Comparison of ENCODE assay signal across 1 cellular context in the genomic region with DNA sequence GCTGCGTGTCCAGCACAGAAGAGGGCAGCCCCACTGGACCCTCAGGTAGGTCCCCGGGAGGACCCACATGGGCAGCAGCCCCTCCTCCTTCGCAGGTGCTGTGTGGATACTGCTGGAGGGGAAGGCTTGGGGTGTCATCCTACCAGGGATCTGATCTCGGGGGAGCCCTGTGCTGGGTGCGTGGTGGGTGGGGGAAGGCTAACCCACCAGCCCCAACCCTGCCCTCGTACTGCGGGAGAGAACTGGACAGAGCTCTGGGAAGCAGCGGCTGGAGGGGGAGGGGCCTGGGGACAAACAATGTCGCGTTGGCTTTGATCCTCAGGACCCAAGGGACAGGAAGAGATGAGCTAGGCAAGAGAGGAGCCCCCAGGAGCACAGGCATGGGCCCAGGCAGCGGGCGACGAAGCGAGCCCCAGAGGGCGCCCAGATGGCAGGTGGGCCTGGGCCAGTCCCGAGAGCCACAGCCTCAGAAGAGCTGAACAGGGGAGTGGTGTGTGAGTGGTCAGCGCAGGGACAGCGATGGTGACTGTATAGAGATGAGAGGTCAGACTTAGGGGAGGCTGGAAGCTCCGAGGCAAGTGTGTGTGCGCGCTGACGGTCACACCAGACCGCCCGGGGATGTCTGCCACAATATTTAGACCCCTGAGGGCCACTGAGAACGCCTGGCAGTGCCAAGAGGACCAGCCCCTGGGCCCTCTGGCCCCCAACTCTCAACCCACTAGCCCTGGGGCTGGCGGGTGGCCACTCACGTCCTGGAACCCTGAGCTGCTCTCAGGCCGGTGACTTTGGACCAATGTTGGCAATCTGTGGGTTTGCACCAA.
TF ChIP-seq lines count a peak whose summit lies in the region.

No MANE protein-coding gene starts in this region.

TF ChIP-seq in HepG2, 621 proteins besides CTCF, POLR2A, EP300 and RAD21 (continued from another document and continues in another):
- TF ChIP-seq, protein P1, sequence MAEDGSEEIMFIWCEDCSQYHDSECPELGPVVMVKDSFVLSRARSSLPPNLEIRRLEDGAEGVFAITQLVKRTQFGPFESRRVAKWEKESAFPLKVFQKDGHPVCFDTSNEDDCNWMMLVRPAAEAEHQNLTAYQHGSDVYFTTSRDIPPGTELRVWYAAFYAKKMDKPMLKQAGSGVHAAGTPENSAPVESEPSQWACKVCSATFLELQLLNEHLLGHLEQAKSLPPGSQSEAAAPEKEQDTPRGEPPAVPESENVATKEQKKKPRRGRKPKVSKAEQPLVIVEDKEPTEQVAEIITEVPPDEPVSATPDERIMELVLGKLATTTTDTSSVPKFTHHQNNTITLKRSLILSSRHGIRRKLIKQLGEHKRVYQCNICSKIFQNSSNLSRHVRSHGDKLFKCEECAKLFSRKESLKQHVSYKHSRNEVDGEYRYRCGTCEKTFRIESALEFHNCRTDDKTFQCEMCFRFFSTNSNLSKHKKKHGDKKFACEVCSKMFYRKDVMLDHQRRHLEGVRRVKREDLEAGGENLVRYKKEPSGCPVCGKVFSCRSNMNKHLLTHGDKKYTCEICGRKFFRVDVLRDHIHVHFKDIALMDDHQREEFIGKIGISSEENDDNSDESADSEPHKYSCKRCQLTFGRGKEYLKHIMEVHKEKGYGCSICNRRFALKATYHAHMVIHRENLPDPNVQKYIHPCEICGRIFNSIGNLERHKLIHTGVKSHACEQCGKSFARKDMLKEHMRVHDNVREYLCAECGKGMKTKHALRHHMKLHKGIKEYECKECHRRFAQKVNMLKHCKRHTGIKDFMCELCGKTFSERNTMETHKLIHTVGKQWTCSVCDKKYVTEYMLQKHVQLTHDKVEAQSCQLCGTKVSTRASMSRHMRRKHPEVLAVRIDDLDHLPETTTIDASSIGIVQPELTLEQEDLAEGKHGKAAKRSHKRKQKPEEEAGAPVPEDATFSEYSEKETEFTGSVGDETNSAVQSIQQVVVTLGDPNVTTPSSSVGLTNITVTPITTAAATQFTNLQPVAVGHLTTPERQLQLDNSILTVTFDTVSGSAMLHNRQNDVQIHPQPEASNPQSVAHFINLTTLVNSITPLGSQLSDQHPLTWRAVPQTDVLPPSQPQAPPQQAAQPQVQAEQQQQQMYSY (CRISPR knock-in tag; IDR thresholded peaks at IDR 0.05), result no peak
- no peak for TF ChIP-seq MIXL1 (CRISPR knock-in tag; IDR thresholded peaks at IDR 0.05)
- TF ChIP-seq SRSF9 (IDR thresholded peaks at IDR 0.05; ENCODE audit: borderline replicate concordance, insufficient read depth, low read depth, low read length, poor library complexity, severe bottlenecking), result no peak
- TF ChIP-seq, protein P2, sequence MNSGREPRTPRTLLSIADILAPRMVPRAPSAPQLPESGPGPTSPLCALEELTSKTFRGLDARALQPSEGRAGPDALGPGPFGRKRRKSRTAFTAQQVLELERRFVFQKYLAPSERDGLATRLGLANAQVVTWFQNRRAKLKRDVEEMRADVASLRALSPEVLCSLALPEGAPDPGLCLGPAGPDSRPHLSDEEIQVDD (CRISPR knock-in tag; IDR thresholded peaks at IDR 0.05; ENCODE audit: borderline replicate concordance), result no peak
- no peak for TF ChIP-seq ZNF34 (CRISPR knock-in tag; IDR thresholded peaks at IDR 0.05; ENCODE audit: borderline replicate concordance)
- TF ChIP-seq MTA3 (CRISPR knock-in tag; IDR thresholded peaks at IDR 0.05), result no peak
- no peak for TF ChIP-seq CEBPB (IDR thresholded peaks at IDR 0.05; ENCODE audit: borderline replicate concordance, low read depth, low read length)
- no peak for TF ChIP-seq HDAC6 (IDR thresholded peaks at IDR 0.05; ENCODE audit: low read depth, low read length)
- no peak for TF ChIP-seq ONECUT2 (CRISPR knock-in tag; IDR thresholded peaks at IDR 0.05)
- no peak for TF ChIP-seq ZNF878 (CRISPR knock-in tag; IDR thresholded peaks at IDR 0.05)
- no peak for TF ChIP-seq MED13 (CRISPR knock-in tag; IDR thresholded peaks at IDR 0.05)
- no peak for TF ChIP-seq NFE2 (CRISPR knock-in tag; IDR thresholded peaks at IDR 0.05)
- TF ChIP-seq RNF2 (conservative IDR thresholded peaks at IDR 0.05; ENCODE audit: low read depth), result no peak
- TF ChIP-seq HNF4A (CRISPR knock-in tag; IDR thresholded peaks at IDR 0.05), result peak; percentile 19; the same call in 1 of the 2 replicates
- TF ChIP-seq NKX3-1 (CRISPR knock-in tag; IDR thresholded peaks at IDR 0.05), result no peak
- TF ChIP-seq, protein P3, sequence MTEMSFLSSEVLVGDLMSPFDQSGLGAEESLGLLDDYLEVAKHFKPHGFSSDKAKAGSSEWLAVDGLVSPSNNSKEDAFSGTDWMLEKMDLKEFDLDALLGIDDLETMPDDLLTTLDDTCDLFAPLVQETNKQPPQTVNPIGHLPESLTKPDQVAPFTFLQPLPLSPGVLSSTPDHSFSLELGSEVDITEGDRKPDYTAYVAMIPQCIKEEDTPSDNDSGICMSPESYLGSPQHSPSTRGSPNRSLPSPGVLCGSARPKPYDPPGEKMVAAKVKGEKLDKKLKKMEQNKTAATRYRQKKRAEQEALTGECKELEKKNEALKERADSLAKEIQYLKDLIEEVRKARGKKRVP (CRISPR knock-in tag; IDR thresholded peaks at IDR 0.05), result no peak
- TF ChIP-seq, protein P4, sequence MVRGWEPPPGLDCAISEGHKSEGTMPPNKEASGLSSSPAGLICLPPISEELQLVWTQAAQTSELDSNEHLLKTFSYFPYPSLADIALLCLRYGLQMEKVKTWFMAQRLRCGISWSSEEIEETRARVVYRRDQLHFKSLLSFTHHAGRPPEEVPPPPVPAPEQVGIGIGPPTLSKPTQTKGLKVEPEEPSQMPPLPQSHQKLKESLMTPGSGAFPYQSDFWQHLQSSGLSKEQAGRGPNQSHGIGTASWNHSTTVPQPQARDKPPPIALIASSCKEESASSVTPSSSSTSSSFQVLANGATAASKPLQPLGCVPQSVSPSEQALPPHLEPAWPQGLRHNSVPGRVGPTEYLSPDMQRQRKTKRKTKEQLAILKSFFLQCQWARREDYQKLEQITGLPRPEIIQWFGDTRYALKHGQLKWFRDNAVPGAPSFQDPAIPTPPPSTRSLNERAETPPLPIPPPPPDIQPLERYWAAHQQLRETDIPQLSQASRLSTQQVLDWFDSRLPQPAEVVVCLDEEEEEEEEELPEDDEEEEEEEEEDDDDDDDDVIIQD (CRISPR knock-in tag; IDR thresholded peaks at IDR 0.05; ENCODE audit: low read depth), result no peak
- TF ChIP-seq MAFG (CRISPR knock-in tag; IDR thresholded peaks at IDR 0.05), result no peak
- no peak for TF ChIP-seq AHR (CRISPR knock-in tag; IDR thresholded peaks at IDR 0.05)
- TF ChIP-seq, protein P5, sequence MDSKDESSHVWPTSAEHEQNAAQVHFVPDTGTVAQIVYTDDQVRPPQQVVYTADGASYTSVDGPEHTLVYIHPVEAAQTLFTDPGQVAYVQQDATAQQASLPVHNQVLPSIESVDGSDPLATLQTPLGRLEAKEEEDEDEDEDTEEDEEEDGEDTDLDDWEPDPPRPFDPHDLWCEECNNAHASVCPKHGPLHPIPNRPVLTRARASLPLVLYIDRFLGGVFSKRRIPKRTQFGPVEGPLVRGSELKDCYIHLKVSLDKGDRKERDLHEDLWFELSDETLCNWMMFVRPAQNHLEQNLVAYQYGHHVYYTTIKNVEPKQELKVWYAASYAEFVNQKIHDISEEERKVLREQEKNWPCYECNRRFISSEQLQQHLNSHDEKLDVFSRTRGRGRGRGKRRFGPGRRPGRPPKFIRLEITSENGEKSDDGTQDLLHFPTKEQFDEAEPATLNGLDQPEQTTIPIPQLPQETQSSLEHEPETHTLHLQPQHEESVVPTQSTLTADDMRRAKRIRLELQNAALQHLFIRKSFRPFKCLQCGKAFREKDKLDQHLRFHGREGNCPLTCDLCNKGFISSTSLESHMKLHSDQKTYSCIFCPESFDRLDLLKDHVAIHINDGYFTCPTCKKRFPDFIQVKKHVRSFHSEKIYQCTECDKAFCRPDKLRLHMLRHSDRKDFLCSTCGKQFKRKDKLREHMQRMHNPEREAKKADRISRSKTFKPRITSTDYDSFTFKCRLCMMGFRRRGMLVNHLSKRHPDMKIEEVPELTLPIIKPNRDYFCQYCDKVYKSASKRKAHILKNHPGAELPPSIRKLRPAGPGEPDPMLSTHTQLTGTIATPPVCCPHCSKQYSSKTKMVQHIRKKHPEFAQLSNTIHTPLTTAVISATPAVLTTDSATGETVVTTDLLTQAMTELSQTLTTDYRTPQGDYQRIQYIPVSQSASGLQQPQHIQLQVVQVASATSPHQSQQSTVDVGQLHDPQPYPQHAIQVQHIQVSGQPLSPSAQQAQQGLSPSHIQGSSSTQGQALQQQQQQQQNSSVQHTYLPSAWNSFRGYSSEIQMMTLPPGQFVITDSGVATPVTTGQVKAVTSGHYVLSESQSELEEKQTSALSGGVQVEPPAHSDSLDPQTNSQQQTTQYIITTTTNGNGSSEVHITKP (CRISPR knock-in tag; IDR thresholded peaks at IDR 0.05; ENCODE audit: low read depth), result no peak
- no peak for TF ChIP-seq MBNL3 (CRISPR knock-in tag; conservative IDR thresholded peaks at IDR 0.05)
- TF ChIP-seq ZNF768 (CRISPR knock-in tag; IDR thresholded peaks at IDR 0.05), result no peak
- TF ChIP-seq TOE1 (CRISPR knock-in tag; IDR thresholded peaks at IDR 0.05), result no peak
- TF ChIP-seq, protein P6, sequence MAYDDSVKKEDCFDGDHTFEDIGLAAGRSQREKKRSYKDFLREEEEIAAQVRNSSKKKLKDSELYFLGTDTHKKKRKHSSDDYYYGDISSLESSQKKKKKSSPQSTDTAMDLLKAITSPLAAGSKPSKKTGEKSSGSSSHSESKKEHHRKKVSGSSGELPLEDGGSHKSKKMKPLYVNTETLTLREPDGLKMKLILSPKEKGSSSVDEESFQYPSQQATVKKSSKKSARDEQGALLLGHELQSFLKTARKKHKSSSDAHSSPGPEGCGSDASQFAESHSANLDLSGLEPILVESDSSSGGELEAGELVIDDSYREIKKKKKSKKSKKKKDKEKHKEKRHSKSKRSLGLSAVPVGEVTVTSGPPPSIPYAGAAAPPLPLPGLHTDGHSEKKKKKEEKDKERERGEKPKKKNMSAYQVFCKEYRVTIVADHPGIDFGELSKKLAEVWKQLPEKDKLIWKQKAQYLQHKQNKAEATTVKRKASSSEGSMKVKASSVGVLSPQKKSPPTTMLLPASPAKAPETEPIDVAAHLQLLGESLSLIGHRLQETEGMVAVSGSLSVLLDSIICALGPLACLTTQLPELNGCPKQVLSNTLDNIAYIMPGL (CRISPR knock-in tag; IDR thresholded peaks at IDR 0.05; ENCODE audit: borderline replicate concordance in 1 of 2, low read depth in 1 of 2), result peak in 1 of 2 experiments; percentile 60; a peak in 2 of 4 replicates
- TF ChIP-seq, protein P7, sequence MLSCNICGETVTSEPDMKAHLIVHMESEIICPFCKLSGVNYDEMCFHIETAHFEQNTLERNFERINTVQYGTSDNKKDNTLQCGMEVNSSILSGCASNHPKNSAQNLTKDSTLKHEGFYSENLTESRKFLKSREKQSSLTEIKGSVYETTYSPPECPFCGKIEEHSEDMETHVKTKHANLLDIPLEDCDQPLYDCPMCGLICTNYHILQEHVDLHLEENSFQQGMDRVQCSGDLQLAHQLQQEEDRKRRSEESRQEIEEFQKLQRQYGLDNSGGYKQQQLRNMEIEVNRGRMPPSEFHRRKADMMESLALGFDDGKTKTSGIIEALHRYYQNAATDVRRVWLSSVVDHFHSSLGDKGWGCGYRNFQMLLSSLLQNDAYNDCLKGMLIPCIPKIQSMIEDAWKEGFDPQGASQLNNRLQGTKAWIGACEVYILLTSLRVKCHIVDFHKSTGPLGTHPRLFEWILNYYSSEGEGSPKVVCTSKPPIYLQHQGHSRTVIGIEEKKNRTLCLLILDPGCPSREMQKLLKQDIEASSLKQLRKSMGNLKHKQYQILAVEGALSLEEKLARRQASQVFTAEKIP (CRISPR knock-in tag; IDR thresholded peaks at IDR 0.05; ENCODE audit: borderline replicate concordance), result no peak
- TF ChIP-seq, protein P8, sequence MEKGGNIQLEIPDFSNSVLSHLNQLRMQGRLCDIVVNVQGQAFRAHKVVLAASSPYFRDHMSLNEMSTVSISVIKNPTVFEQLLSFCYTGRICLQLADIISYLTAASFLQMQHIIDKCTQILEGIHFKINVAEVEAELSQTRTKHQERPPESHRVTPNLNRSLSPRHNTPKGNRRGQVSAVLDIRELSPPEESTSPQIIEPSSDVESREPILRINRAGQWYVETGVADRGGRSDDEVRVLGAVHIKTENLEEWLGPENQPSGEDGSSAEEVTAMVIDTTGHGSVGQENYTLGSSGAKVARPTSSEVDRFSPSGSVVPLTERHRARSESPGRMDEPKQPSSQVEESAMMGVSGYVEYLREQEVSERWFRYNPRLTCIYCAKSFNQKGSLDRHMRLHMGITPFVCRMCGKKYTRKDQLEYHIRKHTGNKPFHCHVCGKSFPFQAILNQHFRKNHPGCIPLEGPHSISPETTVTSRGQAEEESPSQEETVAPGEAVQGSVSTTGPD (CRISPR knock-in tag; IDR thresholded peaks at IDR 0.05), result no peak
- no peak for TF ChIP-seq ZNF260 (CRISPR knock-in tag; IDR thresholded peaks at IDR 0.05; ENCODE audit: borderline replicate concordance, low read depth)
- TF ChIP-seq ESRRA (CRISPR knock-in tag; IDR thresholded peaks at IDR 0.05; ENCODE audit: low read depth), result no peak
- TF ChIP-seq ZNF891 (CRISPR knock-in tag; IDR thresholded peaks at IDR 0.05), result no peak; the same call in 1 of the 2 replicates
- peak; percentile 31; the same call in 1 of the 2 replicates for TF ChIP-seq MIER2 (CRISPR knock-in tag; IDR thresholded peaks at IDR 0.05)
- TF ChIP-seq HOXA5 (CRISPR knock-in tag; IDR thresholded peaks at IDR 0.05), result no peak
- TF ChIP-seq SALL2 (CRISPR knock-in tag; IDR thresholded peaks at IDR 0.05), result no peak
- no peak for TF ChIP-seq KDM4B (CRISPR knock-in tag; IDR thresholded peaks at IDR 0.05)
- TF ChIP-seq GZF1 (CRISPR knock-in tag; IDR thresholded peaks at IDR 0.05), result no peak
- TF ChIP-seq, protein P9, sequence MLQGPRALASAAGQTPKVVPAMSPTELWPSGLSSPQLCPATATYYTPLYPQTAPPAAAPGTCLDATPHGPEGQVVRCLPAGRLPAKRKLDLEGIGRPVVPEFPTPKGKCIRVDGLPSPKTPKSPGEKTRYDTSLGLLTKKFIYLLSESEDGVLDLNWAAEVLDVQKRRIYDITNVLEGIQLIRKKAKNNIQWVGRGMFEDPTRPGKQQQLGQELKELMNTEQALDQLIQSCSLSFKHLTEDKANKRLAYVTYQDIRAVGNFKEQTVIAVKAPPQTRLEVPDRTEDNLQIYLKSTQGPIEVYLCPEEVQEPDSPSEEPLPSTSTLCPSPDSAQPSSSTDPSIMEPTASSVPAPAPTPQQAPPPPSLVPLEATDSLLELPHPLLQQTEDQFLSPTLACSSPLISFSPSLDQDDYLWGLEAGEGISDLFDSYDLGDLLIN (CRISPR knock-in tag; IDR thresholded peaks at IDR 0.05; ENCODE audit: borderline replicate concordance), result no peak
- no peak for TF ChIP-seq ARID2 (CRISPR knock-in tag; IDR thresholded peaks at IDR 0.05; ENCODE audit: borderline replicate concordance)
- no peak for TF ChIP-seq MED8 (CRISPR knock-in tag; IDR thresholded peaks at IDR 0.05; ENCODE audit: insufficient replicate concordance)
- TF ChIP-seq FOXO1 (CRISPR knock-in tag; IDR thresholded peaks at IDR 0.05), result no peak; the same call in 1 of the 2 replicates
- no peak for TF ChIP-seq KDM5B (CRISPR knock-in tag; IDR thresholded peaks at IDR 0.05; ENCODE audit: borderline replicate concordance)
